ENCODE assay signal across 12 cellular contexts in genomic region chr17:21166599-21167265, GRCh38. TPM values are rescaled to one million over a fixed set of nuclear protein-coding genes. Genes with fewer than 3 reads are reported as not detected.
DNase-seq lines count a peak whose midpoint lies in the region; ATAC-seq and TF ChIP-seq lines count a peak whose summit lies in the region.
"Had no signal": no experiment of that assay in that cellular context is flagged by ENCODE, and none has a peak within 500 bp of the region (broad histone marks: within the 10 kb centered on the region; RNA-seq: fewer than 3 reads in every experiment).

No MANE protein-coding gene starts in this region.

- H3K27ac ChIP-seq in GM23248: peak overlapping the region; percentile 96
- peak overlapping the region in 3 of 4 donors; percentile 34 to 82 (median 57) for H3K27ac ChIP-seq in esophagus squamous epithelium
- peak overlapping the region; percentile 75 for H3K27ac ChIP-seq in lower lobe of right lung
- H3K27ac ChIP-seq in thyroid gland: peak overlapping the region in 1 of 3 donors; percentile 29

- H3K79me2 ChIP-seq in GM23248 (ENCODE audit: insufficient read depth): peaks cover 39% of the 10 kb centered on the region

- in situ Hi-C loops in GM23248 (cut with MboI): loop anchor here (10.0 kb wide), 1 partner anchor 68 kb away; no protein-coding TSS in a partner anchor

- H3K27me3 ChIP-seq in GM23248 (replicated peaks; ENCODE audit: insufficient read depth) (no peaks in the 10 kb centered on the region), esophagus squamous epithelium (no peaks in the 10 kb centered on the region), lower lobe of right lung (ENCODE audit: low read depth) (no peaks in the 10 kb centered on the region), thyroid gland (no peaks in the 10 kb centered on the region)

- H3K4me1 ChIP-seq in GM23248 (ENCODE audit: insufficient read depth) (peaks cover 47% of the 10 kb centered on the region), esophagus squamous epithelium (peaks cover 0 to 49% (median 19%) of the 10 kb centered on the region in 3 donors), lower lobe of right lung (peaks cover 59% of the 10 kb centered on the region), thyroid gland (peaks cover 0 to 15% of the 10 kb centered on the region in 2 donors)

- H3K4me3 ChIP-seq in GM23248 (peak overlapping the region; percentile 55), esophagus squamous epithelium (no peak overlapping the region), lower lobe of right lung (no peak overlapping the region), thyroid gland (replicated peaks in 1 of 3) (no peak overlapping the region)

- H3K9ac ChIP-seq in GM23248: peak overlapping the region; percentile 82

- peaks cover 23% of the 10 kb centered on the region for H3F3A ChIP-seq in GM23248 (ENCODE audit: insufficient read depth)

- DNase-seq in GM23248 (peak; percentile 87), esophagus squamous epithelium (lab: John Stamatoyannopoulos, UW) (no peak), lower lobe of right lung (no peak), stromal cell of bone marrow (ENCODE audit: low read depth) (peak; percentile 48), DMS 273 treated with DMSO at 0.1 percent for 48 hours (lab: John Stamatoyannopoulos, UW) (no peak), thyroid gland (no peak), NCI-H82 (lab: John Stamatoyannopoulos, UW) (no peak)
- DNase-seq: activated naive CD4-positive, alpha-beta T cell treated with anti-CD3 and anti-CD28 coated beads for 36 hours; natural killer cell; NCI-H1436; NCI-H524 treated with DMSO at 0.1 percent for 48 hours had no signal

- H4K20me1 ChIP-seq in GM23248 (ENCODE audit: insufficient read depth): no peaks in the 10 kb centered on the region

- peak overlapping the region; percentile 32 for H2AFZ ChIP-seq in GM23248

- peak overlapping the region; percentile 75 for H3K4me2 ChIP-seq in GM23248 (ENCODE audit: unreplicated experiment)

- H3K36me3 ChIP-seq in GM23248 (ENCODE audit: low read depth) (no peaks in the 10 kb centered on the region), esophagus squamous epithelium (peaks cover 0 to 3% (median 0%) of the 10 kb centered on the region in 3 donors), lower lobe of right lung (no peaks in the 10 kb centered on the region), thyroid gland (no peaks in the 10 kb centered on the region)

- 3 to 8% methylated on average over 5 of the region's 5 CpGs for WGBS in GM23248 (ENCODE audit: low coverage in 1 of 2, low lambda C conversion rate in 2 of 2, missing lambda C conversion rate in 2 of 2), 2 experiments
- WGBS in esophagus squamous epithelium, 2 donors: 64 to 76% methylated on average over 5 of the region's 5 CpGs
- WGBS in thyroid gland, 2 donors: 72 to 78% methylated on average over 5 of the region's 5 CpGs

- no peaks in the 10 kb centered on the region for H3K9me2 ChIP-seq in GM23248 (ENCODE audit: insufficient read depth)

- TF ChIP-seq POLR2A in esophagus squamous epithelium (IDR thresholded peaks at IDR 0.05): no peak
- TF ChIP-seq POLR2A in thyroid gland (IDR thresholded peaks at IDR 0.05): no peak

- TF ChIP-seq CTCF in esophagus squamous epithelium (IDR thresholded peaks at IDR 0.05) (no peak), lower lobe of right lung (IDR thresholded peaks at IDR 0.05) (no peak), thyroid gland (IDR thresholded peaks at IDR 0.05) (no peak)

- H3K9me3 ChIP-seq in GM23248 (ENCODE audit: low read depth): no peaks in the 10 kb centered on the region
- H3K9me3 ChIP-seq in esophagus squamous epithelium: no peaks in the 10 kb centered on the region
- no peaks in the 10 kb centered on the region for H3K9me3 ChIP-seq in lower lobe of right lung
- H3K9me3 ChIP-seq in thyroid gland: no peaks in the 10 kb centered on the region

- intact Hi-C loops in esophagus squamous epithelium (cut with DNase I) (no loop called here), lower lobe of right lung (cut with DNase I) (no loop called here), thyroid gland (cut with DNase I) (no loop called here)

- ATAC-seq in lower lobe of right lung (peak in 1 of 2 donors; percentile 23), GM21367 (IDR thresholded peaks at IDR 0.05; ENCODE audit: unreplicated experiment) (no peak)
- ATAC-seq: natural killer cell had no signal

RNA-seq across cellular contexts. Expression of gene DHRS7B, which starts 40.0 kb away (rescaled TPM):
- 34.7 and 34.8 TPM in 2 replicates for total RNA-seq in GM23248 (2014; rRNA removed; shearing (Covaris generic))
- 36.9 and 37.3 TPM in 2 replicates for polyA plus RNA-seq in GM23248 (2016; fragmentation: Nextera tagmentation; extraction: Ambion mirVana)
- total RNA-seq in esophagus squamous epithelium: 10 to 100 TPM; 18.8 to 32.4 (median 22.3) TPM
- 20.9 TPM for total RNA-seq in lower lobe of right lung
- total RNA-seq in thyroid gland: 10 to 100 TPM; 34.1 to 74.1 (median 57.1) TPM

RNA-seq across cellular contexts. Expression of gene TMEM11, which starts 47.2 kb away (rescaled TPM):
- 18.2 and 29.4 TPM in 2 replicates for total RNA-seq in GM23248 (2014; rRNA removed; shearing (Covaris generic))
- 66.5 and 66.9 TPM in 2 replicates for polyA plus RNA-seq in GM23248 (2016; fragmentation: Nextera tagmentation; extraction: Ambion mirVana)
- total RNA-seq in esophagus squamous epithelium: 10 to 100 TPM; 17.8 to 29.0 (median 20.2) TPM
- 20.2 TPM for total RNA-seq in lower lobe of right lung
- total RNA-seq in thyroid gland: 10 to 100 TPM; 20.7 to 35.7 (median 24.7) TPM

Comparison
In these comparisons a context has a peak if more than half of its experiments do, and no peak if none do; other contexts are left out.
1. DNase-seq: peak in GM23248 (single experiment) and stromal cell of bone marrow (single experiment); none in esophagus squamous epithelium (single experiment), lower lobe of right lung (single experiment), DMS 273 treated with DMSO at 0.1 percent for 48 hours (single experiment), thyroid gland (0 of 2) and NCI-H82 (single experiment).